ENCODE assay signal across 8 cellular contexts in genomic region chr22:38724926-38725571, GRCh38. TPM values are rescaled to one million over a fixed set of nuclear protein-coding genes. Genes with fewer than 3 reads are reported as not detected.
DNase-seq lines count a peak whose midpoint lies in the region; ATAC-seq and TF ChIP-seq lines count a peak whose summit lies in the region.

No MANE protein-coding gene starts in this region.

- TF ChIP-seq POLR2A in adrenal gland (IDR thresholded peaks at IDR 0.05): no peak

- H3K36me3 Mint-ChIP-seq in activated naive CD4-positive, alpha-beta T cell treated with anti-CD3 and anti-CD28 coated beads for 36 hours (ENCODE audit: low read depth): peaks cover 46% of the 10 kb centered on the region

- H3K4me1 ChIP-seq in adrenal gland (replicated peaks in 1 of 2): peaks cover 0 to 15% of the 10 kb centered on the region in 2 donors

- ATAC-seq in omental fat pad (ENCODE audit: low FRiP score): no peak

- intact Hi-C loops in activated naive CD4-positive, alpha-beta T cell treated with anti-CD3 and anti-CD28 coated beads for 36 hours (cut with micrococcal nuclease): no loop called here
- intact Hi-C loops in adrenal gland (cut with DNase I): no loop called here

- WGBS in adrenal gland, 4 donors: 56 to 77% (median 63%) methylated on average over 3 of the region's 3 CpGs

- H3K4me3 ChIP-seq in adrenal gland: no peak overlapping the region

- no peak overlapping the region for H3K27ac ChIP-seq in adrenal gland

- no peaks in the 10 kb centered on the region for H3K9me3 ChIP-seq in adrenal gland (replicated peaks in 1 of 3)

- H3K9me3 Mint-ChIP-seq in activated naive CD4-positive, alpha-beta T cell treated with anti-CD3 and anti-CD28 coated beads for 36 hours: no peaks in the 10 kb centered on the region

- H3K4me1 Mint-ChIP-seq in activated naive CD4-positive, alpha-beta T cell treated with anti-CD3 and anti-CD28 coated beads for 36 hours (ENCODE audit: low read depth): no peaks in the 10 kb centered on the region

- TF ChIP-seq CTCF in adrenal gland (IDR thresholded peaks at IDR 0.05) (peak; percentile 10 to 38 (median 31)), omental fat pad (IDR thresholded peaks at IDR 0.05) (no peak)

- no peak overlapping the region for H3K4me3 Mint-ChIP-seq in activated naive CD4-positive, alpha-beta T cell treated with anti-CD3 and anti-CD28 coated beads for 36 hours

- H3K36me3 ChIP-seq in adrenal gland (replicated peaks in 1 of 2): peaks cover 0 to 94% of the 10 kb centered on the region in 2 donors

- peak; percentile 38 for DNase-seq in activated naive CD4-positive, alpha-beta T cell treated with anti-CD3 and anti-CD28 coated beads for 36 hours
- DNase-seq in activated naive CD4-positive, alpha-beta T cell (lab: John Stamatoyannopoulos, UW): no peak
- peak; percentile 8 for DNase-seq in NCI-H1105 treated with DMSO at 0.1 percent for 48 hours (lab: John Stamatoyannopoulos, UW)
- DNase-seq in adrenal gland: peak in 2 of 7 donors; percentile 29 to 53
- DNase-seq in kidney tubule cell (ENCODE audit: low spot score): peak; percentile 47
- DNase-seq in mucosa of gallbladder (ENCODE audit: low spot score): no peak
- no peak for DNase-seq in NCI-H187 treated with DMSO at 0.1 percent for 48 hours (lab: John Stamatoyannopoulos, UW)
- DNase-seq in omental fat pad (ENCODE audit: low spot score): no peak

- H3K27me3 Mint-ChIP-seq in activated naive CD4-positive, alpha-beta T cell treated with anti-CD3 and anti-CD28 coated beads for 36 hours (ENCODE audit: low read depth): no peaks in the 10 kb centered on the region

- H3K27me3 ChIP-seq in adrenal gland: no peaks in the 10 kb centered on the region

- CTCF ChIA-PET in activated naive CD4-positive, alpha-beta T cell treated with anti-CD3 and anti-CD28 coated beads for 36 hours (lab: Charles Lee): interaction anchor here (0.6 to 2.1 kb wide), 15 partner anchors 9 to 44 kb away, joined by 3 to 8 read pairs (median 4); partner anchors contain the start of gene TOMM22

- H3K27ac Mint-ChIP-seq in activated naive CD4-positive, alpha-beta T cell treated with anti-CD3 and anti-CD28 coated beads for 36 hours: no peak overlapping the region

RNA-seq across cellular contexts. Expression of gene GTPBP1, which starts 19.3 kb away (rescaled TPM):
- 100 to 1,000 TPM in 1 of 2 experiments, 10 to 100 TPM in 1; 98.9 to 107 TPM for total RNA-seq in activated naive CD4-positive, alpha-beta T cell treated with anti-CD3 and anti-CD28 coated beads for 36 hours
- total RNA-seq in adrenal gland (10 to 100 TPM; 31.8 to 56.9 (median 42.9) TPM), mucosa of gallbladder (67.1 TPM), omental fat pad (10 to 100 TPM; 31.3 to 75.7 (median 51.4) TPM)
- polyA plus RNA-seq in adrenal gland: 10 to 100 TPM; 14.0 to 33.7 (median 31.9) TPM

RNA-seq across cellular contexts. Expression of gene JOSD1, which starts 24.3 kb away (rescaled TPM):
- 10 to 100 TPM; 48.9 to 54.3 TPM for total RNA-seq in activated naive CD4-positive, alpha-beta T cell treated with anti-CD3 and anti-CD28 coated beads for 36 hours
- 10 to 100 TPM; 35.5 to 93.4 (median 47.3) TPM for total RNA-seq in adrenal gland
- polyA plus RNA-seq in adrenal gland: 10 to 100 TPM; 14.3 to 27.2 (median 18.1) TPM
- 75.4 TPM for total RNA-seq in mucosa of gallbladder
- total RNA-seq in omental fat pad: 100 to 1,000 TPM in 1 of 4 donors, 10 to 100 TPM in 3; 61.9 to 130 (median 66.3) TPM

RNA-seq across cellular contexts. Expression of gene SUN2, which starts 30.7 kb away (rescaled TPM):
- 100 to 1,000 TPM; 120 to 121 TPM for total RNA-seq in activated naive CD4-positive, alpha-beta T cell treated with anti-CD3 and anti-CD28 coated beads for 36 hours
- total RNA-seq in adrenal gland: 100 to 1,000 TPM in 4 of 8 donors, 10 to 100 TPM in 4; 79.3 to 196 (median 108) TPM
- 10 to 100 TPM; 13.0 to 35.9 (median 21.8) TPM for polyA plus RNA-seq in adrenal gland
- 129 TPM for total RNA-seq in mucosa of gallbladder
- total RNA-seq in omental fat pad: 100 to 1,000 TPM; 302 to 509 (median 347) TPM

RNA-seq across cellular contexts. Expression of gene TOMM22, which starts 43.3 kb away (rescaled TPM):
- total RNA-seq in activated naive CD4-positive, alpha-beta T cell treated with anti-CD3 and anti-CD28 coated beads for 36 hours: 100 to 1,000 TPM; 151 to 154 TPM
- total RNA-seq in adrenal gland (10 to 100 TPM; 20.8 to 82.2 (median 55.3) TPM), mucosa of gallbladder (52.7 TPM), omental fat pad (10 to 100 TPM; 33.4 to 48.4 (median 40.0) TPM)
- polyA plus RNA-seq in adrenal gland: 10 to 100 TPM; 16.9 to 86.3 (median 18.3) TPM

Comparison
In these comparisons a context has a peak if more than half of its experiments do, and no peak if none do; other contexts are left out.
1. DNase-seq: peak in activated naive CD4-positive, alpha-beta T cell treated with anti-CD3 and anti-CD28 coated beads for 36 hours (single experiment), NCI-H1105 treated with DMSO at 0.1 percent for 48 hours (single experiment) and kidney tubule cell (single experiment); none in activated naive CD4-positive, alpha-beta T cell (0 of 4), mucosa of gallbladder (single experiment), NCI-H187 treated with DMSO at 0.1 percent for 48 hours (single experiment) and omental fat pad (single experiment).
2. CTCF ChIP-seq: peak in adrenal gland (6 of 6); none in omental fat pad (0 of 3).